In the genomic region with DNA sequence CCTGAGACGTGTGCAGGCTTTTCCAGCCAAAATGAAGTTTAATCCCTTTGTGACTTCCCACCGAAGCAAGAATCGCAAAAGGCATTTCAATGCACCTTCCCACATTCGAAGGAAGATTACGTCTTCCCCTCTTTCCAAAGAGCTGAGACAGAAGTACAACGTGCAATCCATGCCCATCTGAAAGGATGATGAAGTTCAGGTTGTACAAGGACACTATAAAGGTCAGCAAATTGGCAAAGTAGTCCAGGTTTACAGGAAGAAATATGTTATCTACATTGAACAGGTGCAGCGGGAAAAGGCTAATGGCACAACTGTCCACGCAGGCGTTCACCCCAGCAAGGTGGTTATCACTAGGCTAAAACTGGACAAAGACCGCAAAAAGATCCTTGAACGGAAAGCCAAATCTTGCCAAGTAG, we compare ENCODE assay signal across 1 cellular context.
TF ChIP-seq lines count a peak whose summit lies in the region.
"Not testable (repeated sequence)": the region's sequence is repeated elsewhere in the genome, so short reads cannot be mapped to it uniquely, and the experiment has no call there.

No MANE protein-coding gene starts in this region.

TF ChIP-seq in K562, 482 proteins besides CTCF, POLR2A, EP300 and RAD21 (continued from another document):
- TF ChIP-seq, protein P1, sequence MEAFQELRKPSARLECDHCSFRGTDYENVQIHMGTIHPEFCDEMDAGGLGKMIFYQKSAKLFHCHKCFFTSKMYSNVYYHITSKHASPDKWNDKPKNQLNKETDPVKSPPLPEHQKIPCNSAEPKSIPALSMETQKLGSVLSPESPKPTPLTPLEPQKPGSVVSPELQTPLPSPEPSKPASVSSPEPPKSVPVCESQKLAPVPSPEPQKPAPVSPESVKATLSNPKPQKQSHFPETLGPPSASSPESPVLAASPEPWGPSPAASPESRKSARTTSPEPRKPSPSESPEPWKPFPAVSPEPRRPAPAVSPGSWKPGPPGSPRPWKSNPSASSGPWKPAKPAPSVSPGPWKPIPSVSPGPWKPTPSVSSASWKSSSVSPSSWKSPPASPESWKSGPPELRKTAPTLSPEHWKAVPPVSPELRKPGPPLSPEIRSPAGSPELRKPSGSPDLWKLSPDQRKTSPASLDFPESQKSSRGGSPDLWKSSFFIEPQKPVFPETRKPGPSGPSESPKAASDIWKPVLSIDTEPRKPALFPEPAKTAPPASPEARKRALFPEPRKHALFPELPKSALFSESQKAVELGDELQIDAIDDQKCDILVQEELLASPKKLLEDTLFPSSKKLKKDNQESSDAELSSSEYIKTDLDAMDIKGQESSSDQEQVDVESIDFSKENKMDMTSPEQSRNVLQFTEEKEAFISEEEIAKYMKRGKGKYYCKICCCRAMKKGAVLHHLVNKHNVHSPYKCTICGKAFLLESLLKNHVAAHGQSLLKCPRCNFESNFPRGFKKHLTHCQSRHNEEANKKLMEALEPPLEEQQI (IDR thresholded peaks at IDR 0.05): peak; percentile 82; the same call in 1 of the 2 replicates
- peak; percentile 91 for TF ChIP-seq SMARCE1 (IDR thresholded peaks at IDR 0.05)
- peak; percentile 89 for TF ChIP-seq BRD9 (IDR thresholded peaks at IDR 0.05; ENCODE audit: low read depth, partially characterized antibody)
- TF ChIP-seq, protein P2, sequence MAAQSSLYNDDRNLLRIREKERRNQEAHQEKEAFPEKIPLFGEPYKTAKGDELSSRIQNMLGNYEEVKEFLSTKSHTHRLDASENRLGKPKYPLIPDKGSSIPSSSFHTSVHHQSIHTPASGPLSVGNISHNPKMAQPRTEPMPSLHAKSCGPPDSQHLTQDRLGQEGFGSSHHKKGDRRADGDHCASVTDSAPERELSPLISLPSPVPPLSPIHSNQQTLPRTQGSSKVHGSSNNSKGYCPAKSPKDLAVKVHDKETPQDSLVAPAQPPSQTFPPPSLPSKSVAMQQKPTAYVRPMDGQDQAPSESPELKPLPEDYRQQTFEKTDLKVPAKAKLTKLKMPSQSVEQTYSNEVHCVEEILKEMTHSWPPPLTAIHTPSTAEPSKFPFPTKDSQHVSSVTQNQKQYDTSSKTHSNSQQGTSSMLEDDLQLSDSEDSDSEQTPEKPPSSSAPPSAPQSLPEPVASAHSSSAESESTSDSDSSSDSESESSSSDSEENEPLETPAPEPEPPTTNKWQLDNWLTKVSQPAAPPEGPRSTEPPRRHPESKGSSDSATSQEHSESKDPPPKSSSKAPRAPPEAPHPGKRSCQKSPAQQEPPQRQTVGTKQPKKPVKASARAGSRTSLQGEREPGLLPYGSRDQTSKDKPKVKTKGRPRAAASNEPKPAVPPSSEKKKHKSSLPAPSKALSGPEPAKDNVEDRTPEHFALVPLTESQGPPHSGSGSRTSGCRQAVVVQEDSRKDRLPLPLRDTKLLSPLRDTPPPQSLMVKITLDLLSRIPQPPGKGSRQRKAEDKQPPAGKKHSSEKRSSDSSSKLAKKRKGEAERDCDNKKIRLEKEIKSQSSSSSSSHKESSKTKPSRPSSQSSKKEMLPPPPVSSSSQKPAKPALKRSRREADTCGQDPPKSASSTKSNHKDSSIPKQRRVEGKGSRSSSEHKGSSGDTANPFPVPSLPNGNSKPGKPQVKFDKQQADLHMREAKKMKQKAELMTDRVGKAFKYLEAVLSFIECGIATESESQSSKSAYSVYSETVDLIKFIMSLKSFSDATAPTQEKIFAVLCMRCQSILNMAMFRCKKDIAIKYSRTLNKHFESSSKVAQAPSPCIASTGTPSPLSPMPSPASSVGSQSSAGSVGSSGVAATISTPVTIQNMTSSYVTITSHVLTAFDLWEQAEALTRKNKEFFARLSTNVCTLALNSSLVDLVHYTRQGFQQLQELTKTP (IDR thresholded peaks at IDR 0.05; ENCODE audit: low read depth in 1 of 2, partially characterized antibody in 2 of 2): peak; percentile 35 to 64
- TF ChIP-seq MTA1 (IDR thresholded peaks at IDR 0.05; ENCODE audit: borderline replicate concordance): peak; percentile 75
- TF ChIP-seq MAZ (CRISPR knock-in tag; conservative IDR thresholded peaks at IDR 0.05 in 1 of 2, IDR thresholded peaks at IDR 0.05 in 1 of 2): peak in 1 of 2 experiments; percentile 36; a peak in 1 of 4 replicates
- TF ChIP-seq, protein P3, sequence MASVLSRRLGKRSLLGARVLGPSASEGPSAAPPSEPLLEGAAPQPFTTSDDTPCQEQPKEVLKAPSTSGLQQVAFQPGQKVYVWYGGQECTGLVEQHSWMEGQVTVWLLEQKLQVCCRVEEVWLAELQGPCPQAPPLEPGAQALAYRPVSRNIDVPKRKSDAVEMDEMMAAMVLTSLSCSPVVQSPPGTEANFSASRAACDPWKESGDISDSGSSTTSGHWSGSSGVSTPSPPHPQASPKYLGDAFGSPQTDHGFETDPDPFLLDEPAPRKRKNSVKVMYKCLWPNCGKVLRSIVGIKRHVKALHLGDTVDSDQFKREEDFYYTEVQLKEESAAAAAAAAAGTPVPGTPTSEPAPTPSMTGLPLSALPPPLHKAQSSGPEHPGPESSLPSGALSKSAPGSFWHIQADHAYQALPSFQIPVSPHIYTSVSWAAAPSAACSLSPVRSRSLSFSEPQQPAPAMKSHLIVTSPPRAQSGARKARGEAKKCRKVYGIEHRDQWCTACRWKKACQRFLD (CRISPR knock-in tag; IDR thresholded peaks at IDR 0.05): peak; percentile 54; the same call in 1 of the 2 replicates
- 0 out of 2 replicates have a peak, but pooled peaks have one; percentile 57 for TF ChIP-seq POLR2AphosphoS5 (IDR thresholded peaks at IDR 0.05; ENCODE audit: control insufficient read depth, insufficient read depth, low read depth, low read length)
- TF ChIP-seq, protein P4, sequence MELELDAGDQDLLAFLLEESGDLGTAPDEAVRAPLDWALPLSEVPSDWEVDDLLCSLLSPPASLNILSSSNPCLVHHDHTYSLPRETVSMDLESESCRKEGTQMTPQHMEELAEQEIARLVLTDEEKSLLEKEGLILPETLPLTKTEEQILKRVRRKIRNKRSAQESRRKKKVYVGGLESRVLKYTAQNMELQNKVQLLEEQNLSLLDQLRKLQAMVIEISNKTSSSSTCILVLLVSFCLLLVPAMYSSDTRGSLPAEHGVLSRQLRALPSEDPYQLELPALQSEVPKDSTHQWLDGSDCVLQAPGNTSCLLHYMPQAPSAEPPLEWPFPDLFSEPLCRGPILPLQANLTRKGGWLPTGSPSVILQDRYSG (tag; conservative IDR thresholded peaks at IDR 0.05; ENCODE audit: low read depth): 0 out of 2 replicates have a peak, but pooled peaks have one; percentile 26
- TF ChIP-seq EP400 (IDR thresholded peaks at IDR 0.05): peak; percentile 32; the same call in 1 of the 2 replicates
- 0 out of 2 replicates have a peak, but pooled peaks have one; percentile 80 for TF ChIP-seq GATAD2A (IDR thresholded peaks at IDR 0.05)
- peak; percentile 78 for TF ChIP-seq LEF1 (IDR thresholded peaks at IDR 0.05)
- TF ChIP-seq CREM (IDR thresholded peaks at IDR 0.05; ENCODE audit: low read depth): peak; percentile 75
- TF ChIP-seq MEF2D (tag; conservative IDR thresholded peaks at IDR 0.05; ENCODE audit: low read depth): 0 out of 2 replicates have a peak, but pooled peaks have one; percentile 48
- TF ChIP-seq MAFG (tag; conservative IDR thresholded peaks at IDR 0.05): 0 out of 2 replicates have a peak, but pooled peaks have one; percentile 7
- not testable (repeated sequence) for TF ChIP-seq NR4A1 (CRISPR knock-in tag; IDR thresholded peaks at IDR 0.05); FOXM1 (CRISPR knock-in tag; IDR thresholded peaks at IDR 0.05; ENCODE audit: low read depth); ATF1 (CRISPR knock-in tag; IDR thresholded peaks at IDR 0.05)
- TF ChIP-seq NR4A1 (tag; IDR thresholded peaks at IDR 0.05): peak; percentile 50; the same call in 1 of the 2 replicates
- TF ChIP-seq HDAC1 (IDR thresholded peaks at IDR 0.05): peak in 1 of 2 experiments; percentile 53; a peak in 2 of 4 replicates
- TF ChIP-seq, protein P5, sequence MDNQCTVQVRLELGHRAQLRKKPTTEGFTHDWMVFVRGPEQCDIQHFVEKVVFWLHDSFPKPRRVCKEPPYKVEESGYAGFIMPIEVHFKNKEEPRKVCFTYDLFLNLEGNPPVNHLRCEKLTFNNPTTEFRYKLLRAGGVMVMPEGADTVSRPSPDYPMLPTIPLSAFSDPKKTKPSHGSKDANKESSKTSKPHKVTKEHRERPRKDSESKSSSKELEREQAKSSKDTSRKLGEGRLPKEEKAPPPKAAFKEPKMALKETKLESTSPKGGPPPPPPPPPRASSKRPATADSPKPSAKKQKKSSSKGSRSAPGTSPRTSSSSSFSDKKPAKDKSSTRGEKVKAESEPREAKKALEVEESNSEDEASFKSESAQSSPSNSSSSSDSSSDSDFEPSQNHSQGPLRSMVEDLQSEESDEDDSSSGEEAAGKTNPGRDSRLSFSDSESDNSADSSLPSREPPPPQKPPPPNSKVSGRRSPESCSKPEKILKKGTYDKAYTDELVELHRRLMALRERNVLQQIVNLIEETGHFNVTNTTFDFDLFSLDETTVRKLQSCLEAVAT (IDR thresholded peaks at IDR 0.05): peak in 1 of 2 experiments; percentile 54; a peak in 1 of 4 replicates
- peak; percentile 85 for TF ChIP-seq SMAD4 (CRISPR knock-in tag; conservative IDR thresholded peaks at IDR 0.05)
- peak; percentile 58 for TF ChIP-seq MEIS2 (IDR thresholded peaks at IDR 0.05; ENCODE audit: partially characterized antibody)
- TF ChIP-seq, protein P6, sequence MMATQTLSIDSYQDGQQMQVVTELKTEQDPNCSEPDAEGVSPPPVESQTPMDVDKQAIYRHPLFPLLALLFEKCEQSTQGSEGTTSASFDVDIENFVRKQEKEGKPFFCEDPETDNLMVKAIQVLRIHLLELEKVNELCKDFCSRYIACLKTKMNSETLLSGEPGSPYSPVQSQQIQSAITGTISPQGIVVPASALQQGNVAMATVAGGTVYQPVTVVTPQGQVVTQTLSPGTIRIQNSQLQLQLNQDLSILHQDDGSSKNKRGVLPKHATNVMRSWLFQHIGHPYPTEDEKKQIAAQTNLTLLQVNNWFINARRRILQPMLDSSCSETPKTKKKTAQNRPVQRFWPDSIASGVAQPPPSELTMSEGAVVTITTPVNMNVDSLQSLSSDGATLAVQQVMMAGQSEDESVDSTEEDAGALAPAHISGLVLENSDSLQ (IDR thresholded peaks at IDR 0.05): peak; percentile 15; the same call in 1 of the 2 replicates
- TF ChIP-seq, protein P7, sequence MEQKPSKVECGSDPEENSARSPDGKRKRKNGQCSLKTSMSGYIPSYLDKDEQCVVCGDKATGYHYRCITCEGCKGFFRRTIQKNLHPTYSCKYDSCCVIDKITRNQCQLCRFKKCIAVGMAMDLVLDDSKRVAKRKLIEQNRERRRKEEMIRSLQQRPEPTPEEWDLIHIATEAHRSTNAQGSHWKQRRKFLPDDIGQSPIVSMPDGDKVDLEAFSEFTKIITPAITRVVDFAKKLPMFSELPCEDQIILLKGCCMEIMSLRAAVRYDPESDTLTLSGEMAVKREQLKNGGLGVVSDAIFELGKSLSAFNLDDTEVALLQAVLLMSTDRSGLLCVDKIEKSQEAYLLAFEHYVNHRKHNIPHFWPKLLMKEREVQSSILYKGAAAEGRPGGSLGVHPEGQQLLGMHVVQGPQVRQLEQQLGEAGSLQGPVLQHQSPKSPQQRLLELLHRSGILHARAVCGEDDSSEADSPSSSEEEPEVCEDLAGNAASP (IDR thresholded peaks at IDR 0.05): peak; percentile 71
- TF ChIP-seq CBFA2T2 (conservative IDR thresholded peaks at IDR 0.05): peak; percentile 95
- peak; percentile 13; the same call in 1 of the 2 replicates for TF ChIP-seq RAD51 (IDR thresholded peaks at IDR 0.05; ENCODE audit: borderline replicate concordance, low read depth)
- TF ChIP-seq FOXM1 (IDR thresholded peaks at IDR 0.05; ENCODE audit: low read depth): peak; percentile 79
- TF ChIP-seq ATF1 (tag; IDR thresholded peaks at IDR 0.05): peak; percentile 60
- peak; percentile 62; the same call in 1 of the 2 replicates for TF ChIP-seq BCOR (IDR thresholded peaks at IDR 0.05)
- TF ChIP-seq ESRRA (IDR thresholded peaks at IDR 0.05; ENCODE audit: borderline replicate concordance, low read depth): peak; percentile 98
- TF ChIP-seq CEBPB (tag; IDR thresholded peaks at IDR 0.05): peak; percentile 28; the same call in 1 of the 2 replicates
- peak; percentile 92 to 95 for TF ChIP-seq TRIM24 (IDR thresholded peaks at IDR 0.05)
- peak; percentile 63; the same call in 1 of the 2 replicates for TF ChIP-seq MEF2A (IDR thresholded peaks at IDR 0.05; ENCODE audit: control insufficient read depth, low read depth, low read length)
- peak in 1 of 2 experiments; percentile 50; a peak in 1 of 4 replicates for TF ChIP-seq NONO (IDR thresholded peaks at IDR 0.05; ENCODE audit: low read depth in 2 of 2, low read length in 1 of 2)
- TF ChIP-seq, protein P8, sequence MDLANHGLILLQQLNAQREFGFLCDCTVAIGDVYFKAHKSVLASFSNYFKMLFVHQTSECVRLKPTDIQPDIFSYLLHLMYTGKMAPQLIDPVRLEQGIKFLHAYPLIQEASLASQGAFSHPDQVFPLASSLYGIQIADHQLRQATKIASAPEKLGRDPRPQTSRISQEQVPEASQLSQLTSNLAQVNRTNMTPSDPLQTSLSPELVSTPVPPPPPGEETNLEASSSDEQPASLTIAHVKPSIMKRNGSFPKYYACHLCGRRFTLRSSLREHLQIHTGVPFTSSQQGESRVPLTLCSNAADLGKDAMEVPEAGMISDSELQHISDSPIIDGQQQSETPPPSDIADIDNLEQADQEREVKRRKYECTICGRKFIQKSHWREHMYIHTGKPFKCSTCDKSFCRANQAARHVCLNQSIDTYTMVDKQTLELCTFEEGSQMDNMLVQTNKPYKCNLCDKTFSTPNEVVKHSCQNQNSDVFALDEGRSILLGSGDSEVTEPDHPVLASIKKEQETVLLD (IDR thresholded peaks at IDR 0.05): peak; percentile 75; the same call in 1 of the 2 replicates
